In genomic region chr1:117570988-117571409, GRCh38 we compare ENCODE assay signal across 15 cellular contexts. TPM values are rescaled to one million over a fixed set of nuclear protein-coding genes. Genes with fewer than 3 reads are reported as not detected.
DNase-seq lines count a peak whose midpoint lies in the region; ATAC-seq, FAIRE-seq and TF ChIP-seq lines count a peak whose summit lies in the region.
"Had no signal": no experiment of that assay in that cellular context is flagged by ENCODE, and none has a peak within 500 bp of the region (broad histone marks: within the 10 kb centered on the region; RNA-seq: fewer than 3 reads in every experiment).

No MANE protein-coding gene starts in this region.

- SMC1A ChIA-PET in GM12878 (lab: Charles Lee; ENCODE audit: uncharacterized antibody, unreplicated experiment) = interaction anchor here (1.1 to 1.2 kb wide), 2 partner anchors 9 to 36 kb away, joined by 3 to 4 read pairs; no protein-coding TSS in a partner anchor

- H3K27me3 ChIP-seq in HCT116 (ENCODE audit: insufficient read depth, low read length) (no peaks in the 10 kb centered on the region), GM12878 (replicated peaks in 1 of 2; ENCODE audit: control insufficient read depth in 2 of 2, insufficient read depth in 2 of 2, low read length in 1 of 2) (peaks cover 0 to 3% of the 10 kb centered on the region in 2 experiments; a peak in 3 of 4 replicates)
- H3K27me3 ChIP-seq: adrenal gland, dorsolateral prefrontal cortex had no signal

- CTCF ChIA-PET in HCT116 (lab: Charles Lee) (no interaction called here), GM12878 (lab: Yijun Ruan, JAX) (interaction anchor here (1.2 kb wide), 1 partner anchor 37 kb away, joined by 3 read pairs; no protein-coding TSS in a partner anchor)

- H4K20me1 ChIP-seq in HCT116 (ENCODE audit: insufficient read depth) (no peaks in the 10 kb centered on the region), GM12878 (ENCODE audit: control insufficient read depth, insufficient read depth) (no peaks in the 10 kb centered on the region)

- H3K27ac ChIP-seq in C4-2B (peak overlapping the region; percentile 69), HCT116 (ENCODE audit: low read depth, low read length) (no peak overlapping the region), GM12878 (ENCODE audit: control insufficient read depth, insufficient read depth) (no peak overlapping the region), coronary artery (no peak overlapping the region)
- H3K27ac ChIP-seq: adrenal gland, dorsolateral prefrontal cortex had no signal

- H3K4me2 ChIP-seq in HCT116 (ENCODE audit: low read length) (no peak overlapping the region), GM12878 (ENCODE audit: control insufficient read depth, insufficient read depth) (no peak overlapping the region)

- H2AFZ ChIP-seq in HCT116 (ENCODE audit: low read depth, low read length, poor library complexity, severe bottlenecking) (no peak overlapping the region), GM12878 (ENCODE audit: control insufficient read depth, low read depth, low read length) (no peak overlapping the region)

- H3K9me3 Mint-ChIP-seq in memory B cell = no peaks in the 10 kb centered on the region
- H3K9me3 Mint-ChIP-seq: T-helper 2 cell treated with Interferon-gamma antibody and Interleukin-4, amounts not matched to agents 5 μg/mL and 100 μg/mL, for 36 hours had no signal

- no peak overlapping the region for H3K4me3 ChIP-seq in HCT116 (replicated peaks in 1 of 2; ENCODE audit: low read depth in 1 of 2, low read length in 2 of 2)
- no peak overlapping the region for H3K4me3 ChIP-seq in GM12878
- no peak overlapping the region for H3K4me3 ChIP-seq in coronary artery
- H3K4me3 ChIP-seq: adrenal gland, dorsolateral prefrontal cortex had no signal

- FAIRE-seq in GM12878 (lab: Jason Lieb, UNC) = no peak

- H3K9me2 ChIP-seq in HCT116 (ENCODE audit: insufficient read depth) = no peaks in the 10 kb centered on the region

- peaks cover 23% of the 10 kb centered on the region for H3K4me1 Mint-ChIP-seq in memory B cell

- no TSS peak for BruUV-seq in HCT116 (replicated peaks; lab: Mats Ljungman, UMichigan)
- no TSS peak for BruUV-seq in GM12878 (replicated peaks; lab: Mats Ljungman, UMichigan)

- WGBS in GM12878 (ENCODE audit: insufficient coverage, insufficient replicate concordance, low lambda C conversion rate, missing lambda C conversion rate) = 55% methylated on average over 8 of the region's 8 CpGs

- TF ChIP-seq EP300 in GM12878 (IDR thresholded peaks at IDR 0.05; ENCODE audit: borderline replicate concordance in 1 of 2, control insufficient read depth in 1 of 2, low read depth in 2 of 2, low read length in 2 of 2) = no peak

- no peaks in the 10 kb centered on the region for H3K27me3 Mint-ChIP-seq in memory B cell

- no peaks in the 10 kb centered on the region; a peak in 1 of 4 replicates for H3K4me1 ChIP-seq in HCT116 (ENCODE audit: control insufficient read depth in 1 of 2, insufficient read depth in 2 of 2, low read length in 2 of 2)
- H3K4me1 ChIP-seq in GM12878 (ENCODE audit: control insufficient read depth, insufficient read depth, low read length) = no peaks in the 10 kb centered on the region
- H3K4me1 ChIP-seq: adrenal gland had no signal

- TF ChIP-seq POLR2A in HCT116 (IDR thresholded peaks at IDR 0.05; ENCODE audit: borderline replicate concordance, extremely low read depth, insufficient read depth, insufficient read length) (no peak), GM12878 (IDR thresholded peaks at IDR 0.05; ENCODE audit: low read depth, low read length) (no peak)

- H3K79me2 ChIP-seq in HCT116 (ENCODE audit: insufficient read depth, low read length) (no peaks in the 10 kb centered on the region), GM12878 (ENCODE audit: control insufficient read depth, insufficient read depth, low read length) (no peaks in the 10 kb centered on the region)

- no peaks in the 10 kb centered on the region for H3K36me3 Mint-ChIP-seq in memory B cell

- intact Hi-C loops in HCT116 (cut with micrococcal nuclease) = no loop called here
- intact Hi-C loops in GM12878 (cut with micrococcal nuclease; ENCODE audit: unreplicated experiment) = no loop called here

- no peak overlapping the region for H3K27ac Mint-ChIP-seq in memory B cell
- H3K27ac Mint-ChIP-seq: T-helper 2 cell treated with Interferon-gamma antibody and Interleukin-4, amounts not matched to agents 5 μg/mL and 100 μg/mL, for 36 hours had no signal

- in situ Hi-C loops in GM12878 (cut with MboI) = no loop called here

- H3K36me3 ChIP-seq in HCT116 (ENCODE audit: control insufficient read depth in 1 of 2, insufficient read depth in 2 of 2, low read length in 2 of 2) (no peaks in the 10 kb centered on the region), GM12878 (ENCODE audit: control insufficient read depth in 2 of 2, insufficient read depth in 2 of 2, low read length in 1 of 2) (no peaks in the 10 kb centered on the region)
- H3K36me3 ChIP-seq: adrenal gland had no signal

- H3K4me3 Mint-ChIP-seq in memory B cell = no peak overlapping the region
- H3K4me3 Mint-ChIP-seq: T-helper 2 cell treated with Interferon-gamma antibody and Interleukin-4, amounts not matched to agents 5 μg/mL and 100 μg/mL, for 36 hours had no signal

- no peak for TF ChIP-seq RAD21 in HCT116 (IDR thresholded peaks at IDR 0.05; ENCODE audit: low read depth)
- TF ChIP-seq RAD21 in GM12878 (IDR thresholded peaks at IDR 0.05; ENCODE audit: insufficient read depth, low read depth, low read length) = no peak

- no peak overlapping the region for H3K9ac ChIP-seq in HCT116 (ENCODE audit: low read length)
- H3K9ac ChIP-seq in GM12878 (ENCODE audit: control insufficient read depth, insufficient read depth, low read length) = no peak overlapping the region

- POLR2A ChIA-PET in HCT116 (lab: Charles Lee) = no interaction called here
- POLR2A ChIA-PET in GM12878 (lab: Charles Lee) = no interaction called here

- no peak for DNase-seq in HCT116 (ENCODE audit: low read depth, low spot score)
- DNase-seq in GM12878 (ENCODE audit: low read depth, low spot score) = no peak
- DNase-seq in memory B cell (ENCODE audit: low spot score in 2 of 2) = peak in 1 of 2 donors; percentile 7
- no peak for DNase-seq in KG1 (lab: John Stamatoyannopoulos, UW)
- DNase-seq in HCEC 1CT = no peak
- no peak for DNase-seq in coronary artery (ENCODE audit: low spot score)
- no peak for DNase-seq in NCI-H1930 (lab: John Stamatoyannopoulos, UW)
- DNase-seq: C1 segment of cervical spinal cord; left ventricle myocardium superior; NCI-H1048; stimulated activated naive CD4-positive, alpha-beta T cell had no signal

- TF ChIP-seq CTCF in C4-2B (conservative IDR thresholded peaks at IDR 0.05) (no peak), HCT116 (IDR thresholded peaks at IDR 0.05 in 2 of 3, conservative IDR thresholded peaks at IDR 0.05 in 1 of 3; ENCODE audit: borderline replicate concordance in 1 of 3, insufficient read depth in 1 of 3, low read depth in 2 of 3, low read length in 2 of 3) (no peak), GM12878 (IDR thresholded peaks at IDR 0.05 in 2 of 3, conservative IDR thresholded peaks at IDR 0.05 in 1 of 3; ENCODE audit: control insufficient read depth in 2 of 3, extremely low read depth in 1 of 3, insufficient read depth in 1 of 3, low read depth in 3 of 3, low read length in 3 of 3) (no peak), coronary artery (IDR thresholded peaks at IDR 0.05) (no peak)

- H3K9me3 ChIP-seq in HCT116 (ENCODE audit: control insufficient read depth in 1 of 2, insufficient read depth in 1 of 2, low read depth in 1 of 2, low read length in 2 of 2) = no peaks in the 10 kb centered on the region
- no peaks in the 10 kb centered on the region for H3K9me3 ChIP-seq in GM12878 (replicated peaks; ENCODE audit: control insufficient read depth, insufficient read depth, low read length)
- H3K9me3 ChIP-seq: adrenal gland had no signal

- peak; percentile 54; the same call in 1 of the 2 replicates for ATAC-seq in HCT116
- ATAC-seq in GM12878 = 0 out of 3 replicates have a peak, but pooled peaks have one; percentile 14
- ATAC-seq in memory B cell (ENCODE audit: low read depth) = peak; percentile 74
- ATAC-seq: left ventricle myocardium superior had no signal

- RAD21 ChIA-PET in HCT116 (lab: Charles Lee; ENCODE audit: low non-redundant PET in 1 of 2, low total read pairs in 2 of 2, uncharacterized antibody in 2 of 2, unreplicated experiment in 2 of 2) (no interaction called here), GM12878 (lab: Charles Lee; ENCODE audit: unreplicated experiment) (no interaction called here)

TF ChIP-seq in HCT116, 20 proteins besides CTCF, POLR2A, EP300 and RAD21 (continues in another document):
- no peak for TF ChIP-seq SP1 (IDR thresholded peaks at IDR 0.05; ENCODE audit: low read depth)
- TF ChIP-seq SRF (IDR thresholded peaks at IDR 0.05; ENCODE audit: low read depth) = no peak
- no peak for TF ChIP-seq ZNF274 (IDR thresholded peaks at IDR 0.05; ENCODE audit: low read depth, low read length)

TF ChIP-seq in GM12878, 131 proteins besides CTCF, POLR2A, EP300 and RAD21 (continues in another document):
- TF ChIP-seq RCOR1 (conservative IDR thresholded peaks at IDR 0.05; ENCODE audit: low read depth, low read length) = no peak

RNA-seq across cellular contexts. Expression of gene TENT5C, which starts 34.8 kb away (rescaled TPM):
- total RNA-seq in HCT116 (2021; ENCODE audit: unreplicated experiment) (1.4 TPM), GM12878 (2014; rRNA removed) (0.65 and 0.73 TPM in 2 replicates), GM12878 (2014; rRNA removed; fragmentation: Illumina TruSeq; extraction: Trizol) (0.76 and 0.78 TPM in 2 replicates), GM12878 (2021) (1.4 and 1.6 TPM in 2 replicates)
- 0.62 and 0.94 TPM in 2 replicates for polyA plus RNA-seq in HCT116 (2012)
- 0.20 TPM in 1 of 2 replicates, not detected in the other for total RNA-seq in GM12878 (2013; cell fraction: nucleolus; rRNA removed)
- 2.5 TPM for polyA plus RNA-seq in GM12878 (2011; ENCODE audit: low read depth)
- polyA plus RNA-seq in GM12878 (2011; rRNA removed) (0.19 and 0.20 TPM in 2 replicates), GM12878 (2014; fragmentation: Illumina TruSeq; extraction: Trizol) (1.1 and 1.3 TPM in 2 replicates), GM12878 (2014; fragmentation: Nextera tagmentation; extraction: Ambion mirVana) (under 1 TPM; 0.31 to 0.53 TPM), GM12878 (2014; rRNA removed) (0.61 and 0.79 TPM in 2 replicates), GM12878 (2016; fragmentation: Nextera tagmentation; extraction: Ambion mirVana) (1 to 10 TPM; 2.2 to 2.4 TPM)
- 0.20 and 0.24 TPM in 2 replicates for polyA plus RNA-seq in GM12878 (2011; cell fraction: cytosol; rRNA removed)
- 0.09 and 0.23 TPM in 2 replicates for polyA plus RNA-seq in GM12878 (2011; cell fraction: nucleus; rRNA removed)
- polyA plus RNA-seq in GM12878 (2012) = 2.0 and 3.1 TPM in 2 replicates
- polyA minus RNA-seq in GM12878 (2011; rRNA and poly(A)+ RNA removed) = 0.51 and 0.62 TPM in 2 replicates
- 0.31 TPM in 1 of 2 replicates, not detected in the other for polyA minus RNA-seq in GM12878 (2011; cell fraction: cytosol; rRNA and poly(A)+ RNA removed)
- 0.12 and 0.29 TPM in 2 replicates for polyA minus RNA-seq in GM12878 (2011; cell fraction: nucleus; rRNA and poly(A)+ RNA removed)

Comparison
In these comparisons a context has a peak if more than half of its experiments do, and no peak if none do; other contexts are left out.
1. ATAC-seq: peak in every context shown above with its lines; median percentile 74 in memory B cell; 54 in HCT116; 14 in GM12878.